13 cellular contexts compared by ENCODE assay signal in genomic region chr3:178386880-178387279, GRCh38.
"Had no signal": no experiment of that assay in that cellular context is flagged by ENCODE, and none has a peak within 500 bp of the region (broad histone marks: within the 10 kb centered on the region; RNA-seq: fewer than 3 reads in every experiment).

No MANE protein-coding gene starts in this region.

- H3K36me3 Mint-ChIP-seq: activated naive CD4-positive, alpha-beta T cell treated with anti-CD3 and anti-CD28 coated beads, Interleukin-2, amount 50 U/mL, for 24 hours; natural killer cell treated with Interleukin-12 subunit alpha and Interleukin-12 subunit beta and Interleukin-15 and Interleukin-18, amount 100 ng/mL, for 72 hours; stimulated activated naive B cell treated with anti-CD40 and anti-IgM and Interleukin-4, amounts not matched to agents 10 μg/mL and 1 μg/mL and 100 μg/mL, for 72 hours had no signal

- H3K9me3 Mint-ChIP-seq: activated naive CD4-positive, alpha-beta T cell treated with anti-CD3 and anti-CD28 coated beads, Interleukin-2, amount 50 U/mL, for 24 hours; natural killer cell treated with Interleukin-12 subunit alpha and Interleukin-12 subunit beta and Interleukin-15 and Interleukin-18, amount 100 ng/mL, for 72 hours; stimulated activated naive B cell treated with anti-CD40 and anti-IgM and Interleukin-4, amounts not matched to agents 10 μg/mL and 1 μg/mL and 100 μg/mL, for 72 hours had no signal

- DNase-seq: activated CD4-positive, alpha-beta T cell treated with anti-CD3 and anti-CD28 coated beads, Interleukin-2, amount 50 U/mL, for 4 hours; activated gamma-delta T cell; cortex of kidney; erythroblast; head of caudate nucleus; left ventricle myocardium superior; mesendoderm; stimulated activated naive B cell treated with anti-CD40 and anti-IgM and Interleukin-4, amounts not matched to agents 10 μg/mL and 1 μg/mL and 100 μg/mL, for 72 hours; thyroid gland; WERI-Rb-1 had no signal

- H3K27ac Mint-ChIP-seq: activated naive CD4-positive, alpha-beta T cell treated with anti-CD3 and anti-CD28 coated beads, Interleukin-2, amount 50 U/mL, for 24 hours; natural killer cell treated with Interleukin-12 subunit alpha and Interleukin-12 subunit beta and Interleukin-15 and Interleukin-18, amount 100 ng/mL, for 72 hours; stimulated activated naive B cell treated with anti-CD40 and anti-IgM and Interleukin-4, amounts not matched to agents 10 μg/mL and 1 μg/mL and 100 μg/mL, for 72 hours had no signal

- H3K9me3 ChIP-seq: breast epithelium, thyroid gland had no signal

- H3K4me3 ChIP-seq: breast epithelium, thyroid gland had no signal

- H3K4me3 Mint-ChIP-seq: activated naive CD4-positive, alpha-beta T cell treated with anti-CD3 and anti-CD28 coated beads, Interleukin-2, amount 50 U/mL, for 24 hours; natural killer cell treated with Interleukin-12 subunit alpha and Interleukin-12 subunit beta and Interleukin-15 and Interleukin-18, amount 100 ng/mL, for 72 hours; stimulated activated naive B cell treated with anti-CD40 and anti-IgM and Interleukin-4, amounts not matched to agents 10 μg/mL and 1 μg/mL and 100 μg/mL, for 72 hours had no signal

- H3K27me3 ChIP-seq: breast epithelium, thyroid gland had no signal

- H3K36me3 ChIP-seq: breast epithelium, thyroid gland, WERI-Rb-1 had no signal

- ATAC-seq: left ventricle myocardium superior; stimulated activated naive B cell treated with anti-CD40 and anti-IgM and Interleukin-4, amounts not matched to agents 10 μg/mL and 1 μg/mL and 100 μg/mL, for 72 hours had no signal

- H3K4me1 Mint-ChIP-seq: activated naive CD4-positive, alpha-beta T cell treated with anti-CD3 and anti-CD28 coated beads, Interleukin-2, amount 50 U/mL, for 24 hours; stimulated activated naive B cell treated with anti-CD40 and anti-IgM and Interleukin-4, amounts not matched to agents 10 μg/mL and 1 μg/mL and 100 μg/mL, for 72 hours had no signal

- H3K27me3 Mint-ChIP-seq: stimulated activated naive B cell treated with anti-CD40 and anti-IgM and Interleukin-4, amounts not matched to agents 10 μg/mL and 1 μg/mL and 100 μg/mL, for 72 hours had no signal
